In genomic region chr7:108234981-108235450, GRCh38 we compare ENCODE assay signal across 1 cellular context.
TF ChIP-seq lines count a peak whose summit lies in the region.

No MANE protein-coding gene starts in this region.

TF ChIP-seq in K562, 482 proteins besides CTCF, POLR2A, EP300 and RAD21 (continued from another document and continues in another):
- TF ChIP-seq ZNF318 (IDR thresholded peaks at IDR 0.05; ENCODE audit: borderline replicate concordance in 1 of 2, low read depth in 1 of 2) (peak in 1 of 2 experiments; percentile 80; a peak in 1 of 4 replicates), TBL1XR1 (IDR thresholded peaks at IDR 0.05; ENCODE audit: low read length in 2 of 2) (peak in 1 of 2 experiments; percentile 64; a peak in 1 of 4 replicates), NCOR1 (IDR thresholded peaks at IDR 0.05) (peak; percentile 43), TAF15 (IDR thresholded peaks at IDR 0.05; ENCODE audit: low read depth, low read length) (no peak), HMBOX1 (IDR thresholded peaks at IDR 0.05) (no peak), LEF1 (IDR thresholded peaks at IDR 0.05) (peak; percentile 82; the same call in 1 of the 2 replicates), KAT2B (IDR thresholded peaks at IDR 0.05; ENCODE audit: low read depth, low read length) (no peak), ZC3H8 (IDR thresholded peaks at IDR 0.05) (no peak), KLF16 (IDR thresholded peaks at IDR 0.05) (peak; percentile 71), CEBPG (CRISPR knock-in tag; IDR thresholded peaks at IDR 0.05) (no peak), CEBPG (tag; conservative IDR thresholded peaks at IDR 0.05 in 1 of 2, IDR thresholded peaks at IDR 0.05 in 1 of 2) (peak in 1 of 2 experiments; percentile 20; a peak in 1 of 4 replicates), MEIS2 (IDR thresholded peaks at IDR 0.05; ENCODE audit: partially characterized antibody) (peak; percentile 79), ZNF445 (CRISPR knock-in tag; IDR thresholded peaks at IDR 0.05; ENCODE audit: low read depth) (no peak), SMARCE1 (IDR thresholded peaks at IDR 0.05) (peak; percentile 96), PCBP2 (IDR thresholded peaks at IDR 0.05; ENCODE audit: low read depth, low read length, poor library complexity, severe bottlenecking) (no peak), HDAC6 (IDR thresholded peaks at IDR 0.05; ENCODE audit: low read depth, low read length) (no peak), BHLHE40 (IDR thresholded peaks at IDR 0.05; ENCODE audit: low read length) (no peak), ATF7 (IDR thresholded peaks at IDR 0.05) (peak; percentile 30; the same call in 1 of the 2 replicates), ARID3A (IDR thresholded peaks at IDR 0.05; ENCODE audit: borderline replicate concordance, low read depth, low read length) (0 out of 2 replicates have a peak, but pooled peaks have one; percentile 63), ZNF644 (tag; IDR thresholded peaks at IDR 0.05; ENCODE audit: low read depth) (peak; percentile 80; the same call in 1 of the 2 replicates), MCM7 (IDR thresholded peaks at IDR 0.05) (peak in 1 of 2 experiments; percentile 48; a peak in 1 of 4 replicates), ZNF57 (CRISPR knock-in tag; IDR thresholded peaks at IDR 0.05) (no peak), ZBTB11 (CRISPR knock-in tag; IDR thresholded peaks at IDR 0.05) (no peak), FOXM1 (IDR thresholded peaks at IDR 0.05; ENCODE audit: low read depth) (peak; percentile 85; the same call in 1 of the 2 replicates), FOXM1 (CRISPR knock-in tag; IDR thresholded peaks at IDR 0.05; ENCODE audit: low read depth) (no peak), ZBED1 (IDR thresholded peaks at IDR 0.05) (no peak), SMAD3 (CRISPR knock-in tag; conservative IDR thresholded peaks at IDR 0.05) (0 out of 2 replicates have a peak, but pooled peaks have one; percentile 48), KHSRP (IDR thresholded peaks at IDR 0.05) (0 out of 2 replicates have a peak, but pooled peaks have one; percentile 17), TAF7 (tag; IDR thresholded peaks at IDR 0.05) (no peak), DMBX1 (CRISPR knock-in tag; IDR thresholded peaks at IDR 0.05; ENCODE audit: borderline replicate concordance) (no peak), SMARCA4 (IDR thresholded peaks at IDR 0.05) (peak; percentile 84), STAT5A (IDR thresholded peaks at IDR 0.05; ENCODE audit: borderline replicate concordance, low read length) (peak; percentile 43; the same call in 1 of the 2 replicates), HDAC2 (IDR thresholded peaks at IDR 0.05) (peak; percentile 85), MTA1 (IDR thresholded peaks at IDR 0.05; ENCODE audit: borderline replicate concordance) (peak; percentile 89), AFF1 (IDR thresholded peaks at IDR 0.05; ENCODE audit: low read depth in 1 of 2, partially characterized antibody in 2 of 2) (peak in 1 of 2 experiments; percentile 14), TEAD1 (CRISPR knock-in tag; IDR thresholded peaks at IDR 0.05) (0 out of 4 replicates have a peak, but pooled peaks of 1 of the 2 experiments have one; percentile 37), GABPA (tag; conservative IDR thresholded peaks at IDR 0.05; ENCODE audit: low read depth) (0 out of 2 replicates have a peak, but pooled peaks have one; percentile 35), THRAP3 (IDR thresholded peaks at IDR 0.05; ENCODE audit: borderline replicate concordance) (peak; percentile 79; the same call in 1 of the 2 replicates), CCAR2 (IDR thresholded peaks at IDR 0.05; ENCODE audit: low read depth, low read length) (no peak), TARDBP (IDR thresholded peaks at IDR 0.05) (0 out of 2 replicates have a peak, but pooled peaks have one; percentile 52), ZNF551 (CRISPR knock-in tag; IDR thresholded peaks at IDR 0.05) (no peak), SMARCC2 (IDR thresholded peaks at IDR 0.05; ENCODE audit: low read depth) (peak; percentile 88; the same call in 1 of the 2 replicates), MECOM (CRISPR knock-in tag; IDR thresholded peaks at IDR 0.05) (peak; percentile 65; the same call in 1 of the 2 replicates), HES1 (IDR thresholded peaks at IDR 0.05; ENCODE audit: low read depth) (peak; percentile 60), EP400 (IDR thresholded peaks at IDR 0.05) (0 out of 2 replicates have a peak, but pooled peaks have one; percentile 42), KLF10 (CRISPR knock-in tag; IDR thresholded peaks at IDR 0.05) (no peak), HDGF (IDR thresholded peaks at IDR 0.05) (no peak), ZNF224 (CRISPR knock-in tag; IDR thresholded peaks at IDR 0.05) (no peak), MYBL2 (IDR thresholded peaks at IDR 0.05; ENCODE audit: low read depth) (0 out of 2 replicates have a peak, but pooled peaks have one; percentile 48), MYBL2 (CRISPR knock-in tag; IDR thresholded peaks at IDR 0.05; ENCODE audit: borderline replicate concordance) (no peak), TRIM24 (IDR thresholded peaks at IDR 0.05) (peak; percentile 65 to 88), DACH1 (IDR thresholded peaks at IDR 0.05; ENCODE audit: partially characterized antibody) (peak; percentile 30)
